18 cellular contexts compared by ENCODE assay signal in the genomic region with DNA sequence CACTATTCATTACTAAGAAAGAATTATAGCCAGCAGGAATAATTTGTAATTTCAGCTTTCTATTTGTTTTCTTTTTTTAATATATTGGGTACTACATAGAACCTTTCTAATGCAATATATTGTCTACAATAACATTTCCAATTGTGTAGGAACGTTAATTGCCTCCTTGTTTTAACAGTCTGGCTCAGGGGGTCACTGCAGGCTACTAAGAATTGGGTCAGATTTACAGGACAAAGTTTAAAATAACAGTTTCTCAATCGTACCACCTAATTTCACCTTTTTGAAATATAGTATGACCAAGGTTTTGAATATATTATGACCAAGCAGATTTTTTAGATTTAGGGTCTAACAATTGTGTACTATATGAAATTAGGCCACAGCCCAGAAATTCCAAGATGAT. TPM values are rescaled to one million over a fixed set of nuclear protein-coding genes. Genes with fewer than 3 reads are reported as not detected.
DNase-seq lines count a peak whose midpoint lies in the region; ATAC-seq and TF ChIP-seq lines count a peak whose summit lies in the region.
"Had no signal": no experiment of that assay in that cellular context is flagged by ENCODE, and none has a peak within 500 bp of the region (broad histone marks: within the 10 kb centered on the region; RNA-seq: fewer than 3 reads in every experiment).

No MANE protein-coding gene starts in this region.

- no peaks in the 10 kb centered on the region for H3K36me3 ChIP-seq in heart left ventricle
- H3K36me3 ChIP-seq in mucosa of rectum (ENCODE audit: control insufficient read depth in 2 of 2, insufficient read depth in 2 of 2, low read length in 2 of 2): no peaks in the 10 kb centered on the region
- H3K36me3 ChIP-seq in thoracic aorta: no peaks in the 10 kb centered on the region
- H3K36me3 ChIP-seq: Peyer's patch, upper lobe of left lung had no signal

- ATAC-seq in heart left ventricle (no peak), Right ventricle myocardium superior (ENCODE audit: poor library complexity) (no peak), thoracic aorta (ENCODE audit: insufficient number of reproducible peaks, low FRiP score, low read depth) (no peak)
- no peak for ATAC-seq in activated naive CD8-positive, alpha-beta T cell treated with anti-CD3 and anti-CD28 coated beads, Interleukin-2, amount 50 U/mL, for 24 hours

- no peaks in the 10 kb centered on the region for H3K9me3 ChIP-seq in heart left ventricle
- H3K9me3 ChIP-seq in mucosa of rectum (ENCODE audit: control insufficient read depth in 2 of 2, low read length in 2 of 2): no peaks in the 10 kb centered on the region
- H3K9me3 ChIP-seq in thoracic aorta: no peaks in the 10 kb centered on the region
- H3K9me3 ChIP-seq: Peyer's patch, upper lobe of left lung had no signal

- H3K27me3 Mint-ChIP-seq in activated naive CD8-positive, alpha-beta T cell treated with anti-CD3 and anti-CD28 coated beads, Interleukin-2, amount 50 U/mL, for 24 hours: no peaks in the 10 kb centered on the region
- H3K27me3 Mint-ChIP-seq: activated CD4-positive, alpha-beta memory T cell treated with anti-CD3 and anti-CD28 coated beads, Interleukin-2, amount 10 ng/mL, durations not matched to agents 7 days and 5 days; CD4-positive, CD25-positive, alpha-beta regulatory T cell had no signal

- DNase-seq in heart left ventricle: no peak
- DNase-seq in Right ventricle myocardium superior: no peak
- no peak for DNase-seq in coronary artery (ENCODE audit: low spot score)
- no peak for DNase-seq in thoracic aorta (ENCODE audit: low spot score)
- DNase-seq in activated naive CD8-positive, alpha-beta T cell treated with anti-CD3 and anti-CD28 coated beads, Interleukin-2, amount 50 U/mL, for 24 hours: no peak
- DNase-seq in SKM-1 (lab: John Stamatoyannopoulos, UW; ENCODE audit: unreplicated experiment): no peak
- DNase-seq in GF-D8 (lab: John Stamatoyannopoulos, UW): no peak
- DNase-seq: 8988T; activated CD4-positive, alpha-beta memory T cell treated with anti-CD3 and anti-CD28 coated beads, Interleukin-2, amount 10 ng/mL, durations not matched to agents 7 days and 5 days; activated T-cell treated with anti-CD3 and anti-CD28 coated beads, Interleukin-2, amount 50 U/mL, for 48 hours; CD4-positive, CD25-positive, alpha-beta regulatory T cell; EL; midbrain; NCI-H1092 treated with DMSO at 0.1 percent for 48 hours; NCI-H2107; Peyer's patch; upper lobe of left lung had no signal

- no peak for TF ChIP-seq CTCF in heart left ventricle (IDR thresholded peaks at IDR 0.05)
- TF ChIP-seq CTCF in coronary artery (IDR thresholded peaks at IDR 0.05): no peak
- TF ChIP-seq CTCF in thoracic aorta (IDR thresholded peaks at IDR 0.05): no peak

- H3K27me3 ChIP-seq in heart left ventricle: no peaks in the 10 kb centered on the region
- no peaks in the 10 kb centered on the region for H3K27me3 ChIP-seq in mucosa of rectum (ENCODE audit: control insufficient read depth in 2 of 2, insufficient read depth in 2 of 2, low read length in 2 of 2)
- no peaks in the 10 kb centered on the region for H3K27me3 ChIP-seq in thoracic aorta (replicated peaks; ENCODE audit: insufficient read depth)
- H3K27me3 ChIP-seq: Peyer's patch, upper lobe of left lung had no signal

- no peak for TF ChIP-seq POLR2A in heart left ventricle (IDR thresholded peaks at IDR 0.05)

- no peak overlapping the region for H3K9ac ChIP-seq in mucosa of rectum (ENCODE audit: low read depth in 1 of 2, low read length in 2 of 2)

- peak overlapping the region in 10 of 12 donors; percentile 23 to 60 (median 45) for H3K4me3 ChIP-seq in heart left ventricle
- H3K4me3 ChIP-seq in coronary artery: peak overlapping the region; percentile 60
- H3K4me3 ChIP-seq in mucosa of rectum (ENCODE audit: low read length in 2 of 2): peak overlapping the region; percentile 43 to 48
- H3K4me3 ChIP-seq in thoracic aorta: peak overlapping the region; percentile 62

- H3K27ac Mint-ChIP-seq in activated naive CD8-positive, alpha-beta T cell treated with anti-CD3 and anti-CD28 coated beads, Interleukin-2, amount 50 U/mL, for 24 hours: no peak overlapping the region
- H3K27ac Mint-ChIP-seq: activated CD4-positive, alpha-beta memory T cell treated with anti-CD3 and anti-CD28 coated beads, Interleukin-2, amount 10 ng/mL, durations not matched to agents 7 days and 5 days; CD4-positive, CD25-positive, alpha-beta regulatory T cell had no signal

- H3K9me3 Mint-ChIP-seq in activated naive CD8-positive, alpha-beta T cell treated with anti-CD3 and anti-CD28 coated beads, Interleukin-2, amount 50 U/mL, for 24 hours: no peaks in the 10 kb centered on the region
- H3K9me3 Mint-ChIP-seq: activated CD4-positive, alpha-beta memory T cell treated with anti-CD3 and anti-CD28 coated beads, Interleukin-2, amount 10 ng/mL, durations not matched to agents 7 days and 5 days had no signal

- peaks cover 13% of the 10 kb centered on the region for H3K4me1 Mint-ChIP-seq in activated naive CD8-positive, alpha-beta T cell treated with anti-CD3 and anti-CD28 coated beads, Interleukin-2, amount 50 U/mL, for 24 hours

- 55 to 62% (median 58%) methylated on average over 2 of the region's 2 CpGs for WGBS in heart left ventricle, 4 donors

- peaks cover 0 to 24% (median 0%) of the 10 kb centered on the region in 12 donors for H3K4me1 ChIP-seq in heart left ventricle
- H3K4me1 ChIP-seq in mucosa of rectum (ENCODE audit: control insufficient read depth in 2 of 2, insufficient read depth in 2 of 2, low read length in 2 of 2): no peaks in the 10 kb centered on the region
- no peaks in the 10 kb centered on the region for H3K4me1 ChIP-seq in thoracic aorta (ENCODE audit: control insufficient read depth in 1 of 2, low read depth in 2 of 2)
- H3K4me1 ChIP-seq: Peyer's patch, upper lobe of left lung had no signal

- H3K36me3 Mint-ChIP-seq in activated naive CD8-positive, alpha-beta T cell treated with anti-CD3 and anti-CD28 coated beads, Interleukin-2, amount 50 U/mL, for 24 hours (ENCODE audit: low read depth): no peaks in the 10 kb centered on the region
- H3K36me3 Mint-ChIP-seq: CD4-positive, CD25-positive, alpha-beta regulatory T cell had no signal

- intact Hi-C loops in heart left ventricle (cut with DNase I): loop anchor here in 6 of 10 donors (5.0 to 10.0 kb wide), 5 partner anchors 289 to 499 kb away; no protein-coding TSS in a partner anchor
- intact Hi-C loops in Right ventricle myocardium superior (cut with DNase I): no loop called here

- H3K27ac ChIP-seq in heart left ventricle (peak overlapping the region in 3 of 12 donors; percentile 10 to 63 (median 13)), coronary artery (peak overlapping the region in 1 of 2 donors; percentile 25), mucosa of rectum (ENCODE audit: low read depth in 2 of 2, low read length in 2 of 2) (no peak overlapping the region), thoracic aorta (no peak overlapping the region)
- H3K27ac ChIP-seq: Peyer's patch had no signal

- no peak overlapping the region for H3K4me3 Mint-ChIP-seq in activated naive CD8-positive, alpha-beta T cell treated with anti-CD3 and anti-CD28 coated beads, Interleukin-2, amount 50 U/mL, for 24 hours
- H3K4me3 Mint-ChIP-seq: CD4-positive, CD25-positive, alpha-beta regulatory T cell had no signal

RNA-seq across cellular contexts. Expression of a gene that starts 2.4 kb away (rescaled TPM):
- total RNA-seq in heart left ventricle: 100 to 1,000 TPM in 1 of 9 donors, 10 to 100 TPM in 7, 1 to 10 TPM in 1; 8.7 to 141 (median 26.8) TPM
- 10 to 100 TPM in 1 of 2 donors, 1 to 10 TPM in 1; 7.2 to 19.1 TPM for polyA plus RNA-seq in heart left ventricle
- 33.6 TPM for total RNA-seq in Right ventricle myocardium superior
- 100 to 1,000 TPM; 381 to 467 TPM for total RNA-seq in thoracic aorta

RNA-seq across cellular contexts. Expression of a gene that starts 46.0 kb away (rescaled TPM):
- total RNA-seq in heart left ventricle (1 to 10 TPM in 2 of 9 donors, under 1 TPM in 7; 0.21 to 6.9 (median 0.69) TPM), Right ventricle myocardium superior (1.0 TPM), thoracic aorta (10 to 100 TPM; 15.6 to 23.6 TPM)
- polyA plus RNA-seq in heart left ventricle: under 1 TPM; 0.15 to 0.19 TPM
- total RNA-seq: activated CD4-positive, alpha-beta memory T cell treated with anti-CD3 and anti-CD28 coated beads, Interleukin-2, amount 10 ng/mL, durations not matched to agents 7 days and 5 days; CD4-positive, CD25-positive, alpha-beta regulatory T cell had no signal
- polyA plus RNA-seq: CD4-positive, CD25-positive, alpha-beta regulatory T cell had no signal
